Comparison of ENCODE assay signal across 8 cellular contexts in genomic region chr14:32077081-32078029, GRCh38. TPM values are rescaled to one million over a fixed set of nuclear protein-coding genes. Genes with fewer than 3 reads are reported as not detected.
DNase-seq lines count a peak whose midpoint lies in the region; ATAC-seq, FAIRE-seq and TF ChIP-seq lines count a peak whose summit lies in the region.

Gene ARHGAP5, plus strand, starts transcription at chr14:32077304. Its CDS starts 13,366 bp downstream, at chr14:32090670.

- peak within 1 kb of the TSS; percentile 59 to 88; a peak in 3 of 4 replicates for H4K8ac ChIP-seq in IMR-90 (ENCODE audit: low read depth in 2 of 2, low read length in 2 of 2)

- H3K36me3 Mint-ChIP-seq in T-helper 17 cell (ENCODE audit: low read depth) (peaks cover 4% of the 10 kb centered on the region), astrocyte (ENCODE audit: low read depth, unreplicated experiment) (no peaks in the 10 kb centered on the region)

- H2AK5ac ChIP-seq in IMR-90 (ENCODE audit: low read depth, low read length): peak within 1 kb of the TSS; percentile 75

- H3K56ac ChIP-seq in IMR-90 (ENCODE audit: extremely low read depth, insufficient read depth, low read length): peak within 1 kb of the TSS; percentile 91

- peak within 1 kb of the TSS; percentile 86 for H3K18ac ChIP-seq in IMR-90 (ENCODE audit: low read depth, low read length)

- peak within 1 kb of the TSS; percentile 96 for H3K14ac ChIP-seq in IMR-90 (replicated peaks; ENCODE audit: low read depth, low read length)

- FAIRE-seq in astrocyte (lab: Jason Lieb, UNC): no peak

- H3K36me3 ChIP-seq in IMR-90 (ENCODE audit: control insufficient read depth, insufficient read depth, low read length) (no peaks in the 10 kb centered on the region), astrocyte (ENCODE audit: insufficient read depth, low read length) (no peaks in the 10 kb centered on the region), iPS DF 6.9 (ENCODE audit: control insufficient read depth, insufficient read depth, low read length) (no peaks in the 10 kb centered on the region), gastrocnemius medialis (no peaks in the 10 kb centered on the region)

- H2AFZ ChIP-seq in IMR-90 (replicated peaks; ENCODE audit: low read length, poor library complexity): peak within 1 kb of the TSS; percentile 92
- peak within 1 kb of the TSS; percentile 86 for H2AFZ ChIP-seq in astrocyte (ENCODE audit: low read depth, low read length)

- in situ Hi-C loops in IMR-90 (cut with MboI; ENCODE audit: low sequenced_read_pairs) (no loop called here), gastrocnemius medialis (cut with MboI; ENCODE audit: low sequenced_read_pairs in 4 of 4) (loop anchor here in 3 of 4 donors (5.0 to 25.0 kb wide), 5 partner anchors 125 to 485 kb away; partner anchors contain the start of genes RNU6-7 (in 2 of the 3) and RNU6-8 (in 2 of the 3))

- CTCF ChIA-PET in IMR-90 (lab: Yijun Ruan, JAX): interaction anchor here (0.5 to 1.2 kb wide), 3 partner anchors 177 to 436 kb away, joined by 3 to 4 read pairs (median 3); no protein-coding TSS in a partner anchor

- peak within 1 kb of the TSS; percentile 91 for H2BK5ac ChIP-seq in IMR-90 (ENCODE audit: low read depth, low read length, poor library complexity, severe bottlenecking)

- H4K5ac ChIP-seq in IMR-90 (ENCODE audit: low read depth, low read length): peak within 1 kb of the TSS; percentile 63; the same call in 1 of the 2 replicates

- dilution Hi-C loops in IMR-90 (cut with HindIII; ENCODE audit: low sequenced_read_pairs, unreplicated experiment): no loop called here

- H3K27ac ChIP-seq in IMR-90 (ENCODE audit: insufficient read depth, low read length): peak within 1 kb of the TSS; percentile 89
- peak within 1 kb of the TSS; percentile 90 for H3K27ac ChIP-seq in astrocyte (ENCODE audit: low read depth, low read length)
- peak within 1 kb of the TSS; percentile 8 for H3K27ac ChIP-seq in iPS DF 6.9 (ENCODE audit: low read length)
- peak within 1 kb of the TSS; percentile 98 to 100 (median 100) for H3K27ac ChIP-seq in gastrocnemius medialis

- H3K27me3 Mint-ChIP-seq in T-helper 17 cell: no peaks in the 10 kb centered on the region
- no peaks in the 10 kb centered on the region for H3K27me3 Mint-ChIP-seq in astrocyte (ENCODE audit: low read depth, unreplicated experiment)

- peak within 1 kb of the TSS; percentile 94 for H2AK9ac ChIP-seq in IMR-90 (replicated peaks; ENCODE audit: low read depth, low read length, poor library complexity)

- peaks cover 32% of the 10 kb centered on the region for H3K4me1 Mint-ChIP-seq in T-helper 17 cell
- peaks cover 20% of the 10 kb centered on the region for H3K4me1 Mint-ChIP-seq in astrocyte (ENCODE audit: low read depth, unreplicated experiment)

- peak; percentile 7 for DNase-seq in DMS114 treated with DMSO at 0.1 percent for 48 hours (lab: John Stamatoyannopoulos, UW; ENCODE audit: unreplicated experiment)
- DNase-seq in IMR-90: peak; percentile 14
- peak in 1 of 3 donors; percentile 75 for DNase-seq in T-helper 17 cell
- peak; percentile 12 for DNase-seq in astrocyte (ENCODE audit: low read depth)
- no peak for DNase-seq in iPS DF 6.9 (ENCODE audit: low read depth, low spot score)
- DNase-seq in gastrocnemius medialis: peak; percentile 10 to 38

- H4K20me1 ChIP-seq in IMR-90 (ENCODE audit: insufficient read depth, low read length): peaks cover 38% of the 10 kb centered on the region
- H4K20me1 ChIP-seq in astrocyte (ENCODE audit: insufficient read depth, low read length): peaks cover 42% of the 10 kb centered on the region

- peaks cover 6 to 14% of the 10 kb centered on the region in 2 experiments; a peak in 3 of 4 replicates for H3K79me1 ChIP-seq in IMR-90 (ENCODE audit: low read depth in 1 of 2, low read length in 2 of 2)

- H2BK20ac ChIP-seq in IMR-90 (ENCODE audit: low read depth, low read length): peak within 1 kb of the TSS; percentile 28

- H3K23ac ChIP-seq in IMR-90 (ENCODE audit: low read depth, low read length): peak within 1 kb of the TSS; percentile 99

- H3K4me3 Mint-ChIP-seq in T-helper 17 cell (peak within 1 kb of the TSS; percentile 100), astrocyte (ENCODE audit: unreplicated experiment) (peak within 1 kb of the TSS; percentile 99)

- H3K9ac ChIP-seq in IMR-90 (ENCODE audit: low read depth, low read length) (peak within 1 kb of the TSS; percentile 87), astrocyte (ENCODE audit: low read length) (peak within 1 kb of the TSS; percentile 88)

- H3K4me1 ChIP-seq in IMR-90 (ENCODE audit: control insufficient read depth, insufficient read depth, low read length) (no peaks in the 10 kb centered on the region), astrocyte (ENCODE audit: insufficient read depth, low read length) (peaks cover 12% of the 10 kb centered on the region), iPS DF 6.9 (ENCODE audit: control insufficient read depth, insufficient read depth, low read length) (no peaks in the 10 kb centered on the region), gastrocnemius medialis (peaks cover 32 to 45% of the 10 kb centered on the region in 2 donors)

- H3K4me2 ChIP-seq in IMR-90 (ENCODE audit: low read depth, low read length): peak within 1 kb of the TSS; percentile 83
- H3K4me2 ChIP-seq in astrocyte (ENCODE audit: low read length): peak within 1 kb of the TSS; percentile 87

- POLR2A ChIA-PET in IMR-90 (lab: Charles Lee; ENCODE audit: unreplicated experiment): interaction anchor here (0.5 to 1.0 kb wide), 3 partner anchors 395 to 569 kb away, joined by 3 read pairs; no protein-coding TSS in a partner anchor

- H2BK120ac ChIP-seq in IMR-90 (ENCODE audit: low read depth, low read length): peak within 1 kb of the TSS; percentile 60

- peak within 1 kb of the TSS; percentile 53; the same call in 2 of the 3 replicates for H2BK15ac ChIP-seq in IMR-90 (ENCODE audit: low read depth, low read length)

- no peaks in the 10 kb centered on the region for H3K9me3 Mint-ChIP-seq in astrocyte (ENCODE audit: unreplicated experiment)

- peak; percentile 35 for ATAC-seq in GM21447 (IDR thresholded peaks at IDR 0.05; ENCODE audit: unreplicated experiment)
- peak; percentile 30 for ATAC-seq in IMR-90 (ENCODE audit: low read depth)
- peak; percentile 61 for ATAC-seq in T-helper 17 cell
- peak; percentile 18 to 20 for ATAC-seq in gastrocnemius medialis
- ATAC-seq in GM18517 (IDR thresholded peaks at IDR 0.05; ENCODE audit: unreplicated experiment): no peak

- H3K4me3 ChIP-seq in IMR-90 (ENCODE audit: insufficient read depth, low read depth, low read length) (peak within 1 kb of the TSS; percentile 78), astrocyte (ENCODE audit: insufficient read depth, low read depth, low read length) (peak within 1 kb of the TSS; percentile 90), iPS DF 6.9 (ENCODE audit: low read length) (peak within 1 kb of the TSS; percentile 91), gastrocnemius medialis (peak within 1 kb of the TSS; percentile 89 to 99 (median 96))

- H3K27ac Mint-ChIP-seq in T-helper 17 cell (peak within 1 kb of the TSS; percentile 97), astrocyte (ENCODE audit: unreplicated experiment) (peak within 1 kb of the TSS; percentile 98)

- H4K91ac ChIP-seq in IMR-90 (ENCODE audit: insufficient read depth, low read depth, low read length): peak within 1 kb of the TSS; percentile 84

- TF ChIP-seq CTCF in IMR-90 (conservative IDR thresholded peaks at IDR 0.05; ENCODE audit: low read depth, low read length) (0 out of 2 replicates have a peak, but pooled peaks have one; percentile 16), astrocyte (IDR thresholded peaks at IDR 0.05; ENCODE audit: insufficient read depth, low read depth, low read length) (no peak), gastrocnemius medialis (IDR thresholded peaks at IDR 0.05 in 4 of 5, conservative IDR thresholded peaks at IDR 0.05 in 1 of 5) (peak in 1 of 5 experiments; percentile 37)

- WGBS in IMR-90 (ENCODE audit: extremely low coverage in 2 of 2, insufficient read length in 1 of 2), 2 experiments: 0% methylated on average over 16 of the region's 98 CpGs; no CpG with 5 or more reads in 1 of the 2 experiments
- no CpG with 5 or more reads among the region's 98 CpGs for WGBS in iPS DF 6.9 (ENCODE audit: insufficient coverage, insufficient read length)

- peak within 1 kb of the TSS; percentile 81 for H3K4ac ChIP-seq in IMR-90 (ENCODE audit: low read depth, low read length)

- no TSS peak for BruUV-seq in IMR-90 (replicated peaks; lab: Mats Ljungman, UMichigan)

- intact Hi-C loops in IMR-90 (cut with micrococcal nuclease): loop anchor here (2.0 to 5.0 kb wide), 5 partner anchors 21 to 483 kb away; partner anchors contain the start of genes RNU6-7 and RNU6-8
- intact Hi-C loops in gastrocnemius medialis (cut with DNase I; ENCODE audit: low total_unique reads): loop anchor here (2.0 to 10.0 kb wide), 4 partner anchors 431 to 870 kb away; partner anchors contain the start of genes DTD2, HECTD1 and NPAS3

- H3K27me3 ChIP-seq in IMR-90 (ENCODE audit: control insufficient read depth, insufficient read depth, low read length): no peaks in the 10 kb centered on the region
- no peaks in the 10 kb centered on the region for H3K27me3 ChIP-seq in astrocyte (ENCODE audit: insufficient read depth, low read length)
- H3K27me3 ChIP-seq in iPS DF 6.9 (ENCODE audit: control insufficient read depth, insufficient read depth, low read length): no peaks in the 10 kb centered on the region
- no peaks in the 10 kb centered on the region for H3K27me3 ChIP-seq in gastrocnemius medialis

- H3K9me3 ChIP-seq in IMR-90 (ENCODE audit: control insufficient read depth, insufficient read depth, low read length) (no peaks in the 10 kb centered on the region), T-helper 17 cell (ENCODE audit: control insufficient read depth, low read length, poor library complexity, severe bottlenecking) (no peaks in the 10 kb centered on the region), astrocyte (ENCODE audit: insufficient read depth, low read depth, low read length) (no peaks in the 10 kb centered on the region), iPS DF 6.9 (ENCODE audit: control insufficient read depth, insufficient read depth, low read length) (no peaks in the 10 kb centered on the region), gastrocnemius medialis (no peaks in the 10 kb centered on the region)

- no peak for TF ChIP-seq RAD21 in IMR-90 (IDR thresholded peaks at IDR 0.05; ENCODE audit: low read length)

- no peaks in the 10 kb centered on the region for H3K9me1 ChIP-seq in IMR-90 (ENCODE audit: insufficient read depth, low read length)

- peaks cover 51% of the 10 kb centered on the region for H3K79me2 ChIP-seq in astrocyte (ENCODE audit: insufficient read depth, low read length)

- no peak; the same call in none of the 2 replicates for TF ChIP-seq POLR2A in IMR-90 (IDR thresholded peaks at IDR 0.05; ENCODE audit: low read depth, low read length)
- no peak for TF ChIP-seq POLR2A in gastrocnemius medialis (IDR thresholded peaks at IDR 0.05)

TF ChIP-seq in IMR-90, 13 proteins besides CTCF, POLR2A, EP300 and RAD21 (continues in another document):
- TF ChIP-seq RFX5 (IDR thresholded peaks at IDR 0.05; ENCODE audit: low read depth, low read length) (no peak), CEBPB (IDR thresholded peaks at IDR 0.05; ENCODE audit: low read depth, low read length) (no peak)

RNA-seq across cellular contexts. Expression of gene ARHGAP5, which starts in this region (rescaled TPM):
- 45.3 and 71.1 TPM in 2 replicates for total RNA-seq in IMR-90 (2012; rRNA removed)
- polyA plus RNA-seq in IMR-90 (2012; rRNA removed): 7.4 and 7.5 TPM in 2 replicates
- polyA plus RNA-seq in IMR-90 (2012; cell fraction: cytosol; rRNA removed): 0.80 and 0.92 TPM in 2 replicates
- 0.61 and 9.7 TPM in 2 replicates for polyA plus RNA-seq in IMR-90 (2012; cell fraction: nucleus; rRNA removed; ENCODE audit: low replicate concordance)
- 10 to 100 TPM; 65.1 to 77.7 TPM for total RNA-seq in T-helper 17 cell
- 127 and 140 TPM in 2 replicates for total RNA-seq in astrocyte
- total RNA-seq in gastrocnemius medialis: 10 to 100 TPM; 56.5 to 76.9 (median 66.9) TPM

Comparison
In these comparisons a context has a peak if more than half of its experiments do, and no peak if none do; other contexts are left out.
1. H3K27ac ChIP-seq: peak in every context shown above with its lines; median percentile 100 in gastrocnemius medialis; 90 in astrocyte; 89 in IMR-90; 8 in iPS DF 6.9.